9 cellular contexts compared by ENCODE assay signal in the genomic region with DNA sequence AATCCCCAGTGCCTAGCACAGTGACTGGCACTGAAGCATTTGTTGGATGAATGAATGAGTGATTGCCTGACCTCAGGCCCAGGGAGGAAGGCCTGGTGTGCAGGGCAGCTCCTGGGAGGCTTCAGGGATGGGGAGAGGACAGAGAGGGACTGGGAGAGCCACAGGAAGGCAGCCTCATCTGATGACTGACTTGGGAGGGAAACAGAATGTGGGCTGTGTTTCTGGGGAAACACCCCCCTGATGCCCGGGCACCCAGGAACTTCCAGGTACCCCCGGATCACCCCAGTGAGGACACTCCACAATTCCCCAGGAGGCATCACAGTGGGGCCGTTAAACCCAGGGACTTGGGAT.
DNase-seq lines count a peak whose midpoint lies in the region; ATAC-seq and TF ChIP-seq lines count a peak whose summit lies in the region.
"Had no signal": no experiment of that assay in that cellular context is flagged by ENCODE, and none has a peak within 500 bp of the region (broad histone marks: within the 10 kb centered on the region; RNA-seq: fewer than 3 reads in every experiment).

No MANE protein-coding gene starts in this region.

- H3K36me3 Mint-ChIP-seq in activated CD4-positive, alpha-beta memory T cell treated with anti-CD3 and anti-CD28 coated beads for 36 hours, result peaks cover 21% of the 10 kb centered on the region
- no peaks in the 10 kb centered on the region for H3K36me3 Mint-ChIP-seq in glutamatergic neuron (ENCODE audit: unreplicated experiment)

- peaks cover 38 to 54% of the 10 kb centered on the region in 2 donors for H3K4me1 ChIP-seq in gastrocnemius medialis

- no peaks in the 10 kb centered on the region for H3K27me3 ChIP-seq in gastrocnemius medialis

- peak overlapping the region; percentile 96 to 99 (median 98) for H3K27ac ChIP-seq in gastrocnemius medialis

- H3K36me3 ChIP-seq in gastrocnemius medialis, result no peaks in the 10 kb centered on the region

- TF ChIP-seq CTCF in glutamatergic neuron (IDR thresholded peaks at IDR 0.05; ENCODE audit: partially characterized antibody, unreplicated experiment), result no peak
- TF ChIP-seq CTCF in gastrocnemius medialis (IDR thresholded peaks at IDR 0.05 in 4 of 5, conservative IDR thresholded peaks at IDR 0.05 in 1 of 5), result no peak

- H3K9me3 Mint-ChIP-seq in activated CD4-positive, alpha-beta memory T cell treated with anti-CD3 and anti-CD28 coated beads for 36 hours, result no peaks in the 10 kb centered on the region
- peaks cover 15% of the 10 kb centered on the region for H3K9me3 Mint-ChIP-seq in glutamatergic neuron (ENCODE audit: unreplicated experiment)

- POLR2A ChIA-PET in activated CD4-positive, alpha-beta memory T cell treated with anti-CD3 and anti-CD28 coated beads for 36 hours (lab: Charles Lee), result no interaction called here

- CTCF ChIA-PET in activated CD4-positive, alpha-beta memory T cell treated with anti-CD3 and anti-CD28 coated beads for 36 hours (lab: Charles Lee), result no interaction called here

- in situ Hi-C loops in gastrocnemius medialis (cut with MboI; ENCODE audit: low sequenced_read_pairs in 4 of 4), result loop anchor here in 3 of 4 donors (10.0 to 25.0 kb wide), 3 partner anchors 72 to 350 kb away; no protein-coding TSS in a partner anchor

- H3K4me3 ChIP-seq in gastrocnemius medialis, result no peak overlapping the region

- peaks cover 68% of the 10 kb centered on the region for H3K4me1 Mint-ChIP-seq in activated CD4-positive, alpha-beta memory T cell treated with anti-CD3 and anti-CD28 coated beads for 36 hours (ENCODE audit: low read depth)
- peaks cover 40% of the 10 kb centered on the region for H3K4me1 Mint-ChIP-seq in glutamatergic neuron (ENCODE audit: low read depth, unreplicated experiment)

- intact Hi-C loops in activated CD4-positive, alpha-beta memory T cell treated with anti-CD3 and anti-CD28 coated beads for 36 hours (cut with micrococcal nuclease), result loop anchor here (1.0 to 5.0 kb wide), 2 partner anchors 29 to 310 kb away; a partner anchor contains a TSS
- intact Hi-C loops in gastrocnemius medialis (cut with DNase I; ENCODE audit: low total_unique reads), result loop anchor here (2.0 kb wide), 1 partner anchor 312 kb away; no protein-coding TSS in a partner anchor

- ATAC-seq in gastrocnemius medialis (no peak), GM18519 (IDR thresholded peaks at IDR 0.05; ENCODE audit: low FRiP score, unreplicated experiment) (no peak)

- peak; percentile 25 for DNase-seq in EL
- DNase-seq in activated CD4-positive, alpha-beta memory T cell treated with anti-CD3 and anti-CD28 coated beads for 36 hours, result peak; percentile 20
- no peak for DNase-seq in glutamatergic neuron
- DNase-seq in gastrocnemius medialis, result no peak
- DNase-seq in ecto neural progenitor cell (ENCODE audit: low spot score), result no peak
- no peak for DNase-seq in LoVo (ENCODE audit: low spot score)
- no peak for DNase-seq in NCI-H510A treated with DMSO at 0.1 percent for 48 hours (lab: John Stamatoyannopoulos, UW)
- DNase-seq: NCI-H1436 had no signal

- no peaks in the 10 kb centered on the region for H3K9me3 ChIP-seq in gastrocnemius medialis

- peak overlapping the region; percentile 97 for H3K27ac Mint-ChIP-seq in activated CD4-positive, alpha-beta memory T cell treated with anti-CD3 and anti-CD28 coated beads for 36 hours
- peak overlapping the region; percentile 98 for H3K27ac Mint-ChIP-seq in glutamatergic neuron (ENCODE audit: unreplicated experiment)

- no peak for TF ChIP-seq POLR2A in gastrocnemius medialis (IDR thresholded peaks at IDR 0.05)

- no peaks in the 10 kb centered on the region for H3K27me3 Mint-ChIP-seq in activated CD4-positive, alpha-beta memory T cell treated with anti-CD3 and anti-CD28 coated beads for 36 hours
- peaks cover 16% of the 10 kb centered on the region for H3K27me3 Mint-ChIP-seq in glutamatergic neuron (ENCODE audit: unreplicated experiment)

- H3K4me3 Mint-ChIP-seq in activated CD4-positive, alpha-beta memory T cell treated with anti-CD3 and anti-CD28 coated beads for 36 hours, result peak overlapping the region; percentile 85
- peak overlapping the region; percentile 75 for H3K4me3 Mint-ChIP-seq in glutamatergic neuron (ENCODE audit: unreplicated experiment)

Comparison
In these comparisons a context has a peak if more than half of its experiments do, and no peak if none do; other contexts are left out.
1. DNase-seq: peak in EL (single experiment) and activated CD4-positive, alpha-beta memory T cell treated with anti-CD3 and anti-CD28 coated beads for 36 hours (single experiment); none in glutamatergic neuron (single experiment), gastrocnemius medialis (0 of 2), ecto neural progenitor cell (single experiment), LoVo (single experiment) and NCI-H510A treated with DMSO at 0.1 percent for 48 hours (single experiment).